22 cellular contexts compared by ENCODE assay signal in genomic region chr18:27871731-27872130, GRCh38.
DNase-seq lines count a peak whose midpoint lies in the region; TF ChIP-seq lines count a peak whose summit lies in the region.
"Had no signal": no experiment of that assay in that cellular context is flagged by ENCODE, and none has a peak within 500 bp of the region (broad histone marks: within the 10 kb centered on the region; RNA-seq: fewer than 3 reads in every experiment).

No MANE protein-coding gene starts in this region.

- H2AK5ac ChIP-seq in mesenchymal stem cell (ENCODE audit: low read length, severe bottlenecking) = no peak overlapping the region

- H3K9me3 ChIP-seq in mesenchymal stem cell (ENCODE audit: control insufficient read depth, low read length) = no peaks in the 10 kb centered on the region
- H3K9me3 ChIP-seq: neutrophil, Peyer's patch, SJSA1 had no signal

- no peak overlapping the region for H3K14ac ChIP-seq in mesenchymal stem cell (ENCODE audit: low read length in 2 of 2)

- H4K8ac ChIP-seq in mesenchymal stem cell (ENCODE audit: low read length) = no peak overlapping the region

- H2BK12ac ChIP-seq in mesenchymal stem cell (ENCODE audit: low read length in 2 of 2) = no peak overlapping the region

- H3K36me3 Mint-ChIP-seq in mesothelial cell of epicardium = no peaks in the 10 kb centered on the region
- H3K36me3 Mint-ChIP-seq: CD4-positive, CD25-positive, alpha-beta regulatory T cell had no signal

- peaks cover 8% of the 10 kb centered on the region for H3K9me3 Mint-ChIP-seq in mesothelial cell of epicardium
- H3K9me3 Mint-ChIP-seq: HFFc6; T-helper 1 cell treated with Interleukin-12 subunit alpha and Interleukin-12 subunit beta and Interleukin-4 antibody, amounts not matched to agents 30 μg/mL and 1 μg/mL, for 36 hours had no signal

- H4K91ac ChIP-seq in mesenchymal stem cell (ENCODE audit: low read length) = no peak overlapping the region

- H2BK5ac ChIP-seq in mesenchymal stem cell (ENCODE audit: low read depth, low read length, poor library complexity, severe bottlenecking) = peak overlapping the region; percentile 31

- peak; percentile 84 for DNase-seq in DMS79 treated with DMSO at 0.1 percent for 48 hours (lab: John Stamatoyannopoulos, UW)
- peak; percentile 41 to 81 (median 50) for DNase-seq in NCI-H1417 (lab: John Stamatoyannopoulos, UW)
- DNase-seq in NCI-H524 (lab: John Stamatoyannopoulos, UW) = peak; percentile 6 to 61
- no peak for DNase-seq in mesenchymal stem cell
- no peak for DNase-seq in mesothelial cell of epicardium (ENCODE audit: low spot score in 2 of 2, unreplicated experiment in 2 of 2)
- DNase-seq in SKM-1 treated with dmso at 0.1 percent for 144 hours (lab: John Stamatoyannopoulos, UW; ENCODE audit: unreplicated experiment) = no peak
- DNase-seq in GM13977 (ENCODE audit: low spot score) = no peak
- DNase-seq: activated CD4-positive, alpha-beta T cell treated with anti-CD3 and anti-CD28 coated beads for 36 hours; activated naive CD4-positive, alpha-beta T cell treated with Interleukin-2 at 50 U/mL for 16 hours; activated T-cell treated with anti-CD3 and anti-CD28 coated beads, Interleukin-2, amount 50 U/mL, for 48 hours; brain microvascular endothelial cell; CD4-positive, CD25-positive, alpha-beta regulatory T cell; effector CD8-positive, alpha-beta T cell; head of caudate nucleus; HFFc6; Peyer's patch; stimulated activated CD8-positive, alpha-beta memory T cell treated with anti-CD3 and anti-CD28 coated beads, Interleukin-4, amount 100 ng/mL, for 48 hours; trophoblast cell had no signal

- H3K4me2 ChIP-seq in mesenchymal stem cell (ENCODE audit: low read length, poor library complexity, severe bottlenecking) = no peak overlapping the region

- no peak overlapping the region for H3K27ac ChIP-seq in mesenchymal stem cell (ENCODE audit: low read length, poor library complexity, severe bottlenecking)
- H3K27ac ChIP-seq: brain microvascular endothelial cell, neutrophil, Peyer's patch, SJSA1 had no signal

- in situ Hi-C loops in GM13977 (cut with MboI; ENCODE audit: low pct_unique_long_range_greater_than_20kb, low sequenced_read_pairs, unreplicated experiment) = no loop called here

- no peak overlapping the region for H3K9ac ChIP-seq in mesenchymal stem cell (ENCODE audit: low read length)

- no peaks in the 10 kb centered on the region for H3K27me3 Mint-ChIP-seq in mesothelial cell of epicardium (ENCODE audit: low read depth)
- H3K27me3 Mint-ChIP-seq: activated CD4-positive, alpha-beta T cell treated with anti-CD3 and anti-CD28 coated beads for 36 hours; CD4-positive, CD25-positive, alpha-beta regulatory T cell had no signal

- no peak overlapping the region for H3K4me3 ChIP-seq in mesenchymal stem cell (ENCODE audit: insufficient read depth in 1 of 2, low read depth in 1 of 2, low read length in 2 of 2)
- H3K4me3 ChIP-seq: K562, Peyer's patch, SJSA1 had no signal

- no peaks in the 10 kb centered on the region for H3K4me1 ChIP-seq in mesenchymal stem cell (ENCODE audit: control insufficient read depth, insufficient read depth, low read depth, low read length)
- H3K4me1 ChIP-seq: Peyer's patch, SJSA1 had no signal

- H3K27me3 ChIP-seq in mesenchymal stem cell (ENCODE audit: control insufficient read depth in 1 of 2, insufficient read depth in 1 of 2, low read length in 2 of 2) = no peaks in the 10 kb centered on the region
- H3K27me3 ChIP-seq: brain microvascular endothelial cell, neutrophil, Peyer's patch, SJSA1 had no signal

- no peak overlapping the region for H2AFZ ChIP-seq in mesenchymal stem cell (ENCODE audit: low read depth, low read length)

- no peak overlapping the region for H2BK120ac ChIP-seq in mesenchymal stem cell (ENCODE audit: low read depth, low read length)

- H3K36me3 ChIP-seq in mesenchymal stem cell (ENCODE audit: control insufficient read depth in 1 of 2, insufficient read depth in 2 of 2, low read depth in 1 of 2, low read length in 2 of 2) = no peaks in the 10 kb centered on the region
- H3K36me3 ChIP-seq: brain microvascular endothelial cell, neutrophil, Peyer's patch, SJSA1 had no signal

- TF ChIP-seq CTCF in mesothelial cell of epicardium (IDR thresholded peaks at IDR 0.05; ENCODE audit: unreplicated experiment) = no peak
- no peak for TF ChIP-seq CTCF in GM13977 (IDR thresholded peaks at IDR 0.05; ENCODE audit: extremely low read depth, insufficient read depth, missing control alignments)

- no peak overlapping the region for H2BK15ac ChIP-seq in mesenchymal stem cell (ENCODE audit: low read depth, poor library complexity, severe bottlenecking)

- no peak overlapping the region for H3K4me3 Mint-ChIP-seq in mesothelial cell of epicardium
- H3K4me3 Mint-ChIP-seq: activated CD4-positive, alpha-beta T cell treated with anti-CD3 and anti-CD28 coated beads for 36 hours; CD4-positive, CD25-positive, alpha-beta regulatory T cell; HFFc6; T-helper 1 cell treated with Interleukin-12 subunit alpha and Interleukin-12 subunit beta and Interleukin-4 antibody, amounts not matched to agents 30 μg/mL and 1 μg/mL, for 36 hours had no signal

- H3K79me1 ChIP-seq in mesenchymal stem cell (replicated peaks; ENCODE audit: low read length, poor library complexity, severe bottlenecking) = no peaks in the 10 kb centered on the region

- H3K23ac ChIP-seq in mesenchymal stem cell (ENCODE audit: low read length in 2 of 2) = no peak overlapping the region

- WGBS in mesenchymal stem cell = 85% methylated on average over 5 of the region's 5 CpGs

- H3K4me1 Mint-ChIP-seq in mesothelial cell of epicardium = no peaks in the 10 kb centered on the region
- H3K4me1 Mint-ChIP-seq: activated CD4-positive, alpha-beta T cell treated with anti-CD3 and anti-CD28 coated beads for 36 hours; CD4-positive, CD25-positive, alpha-beta regulatory T cell had no signal

- H3K27ac Mint-ChIP-seq in mesothelial cell of epicardium = no peak overlapping the region
- H3K27ac Mint-ChIP-seq: activated CD4-positive, alpha-beta T cell treated with anti-CD3 and anti-CD28 coated beads for 36 hours; CD4-positive, CD25-positive, alpha-beta regulatory T cell; HFFc6; T-helper 1 cell treated with Interleukin-12 subunit alpha and Interleukin-12 subunit beta and Interleukin-4 antibody, amounts not matched to agents 30 μg/mL and 1 μg/mL, for 36 hours had no signal

- no peak overlapping the region for H3K4ac ChIP-seq in mesenchymal stem cell (ENCODE audit: low read depth in 1 of 2, low read length in 2 of 2)

- H3K18ac ChIP-seq in mesenchymal stem cell (ENCODE audit: low read depth in 1 of 2, low read length in 2 of 2) = no peak overlapping the region

Comparison
In these comparisons a context has a peak if more than half of its experiments do, and no peak if none do; other contexts are left out.
1. DNase-seq: peak in DMS79 treated with DMSO at 0.1 percent for 48 hours (single experiment), NCI-H1417 (3 of 3) and NCI-H524 (2 of 2); none in mesenchymal stem cell (single experiment), mesothelial cell of epicardium (0 of 2), SKM-1 treated with dmso at 0.1 percent for 144 hours (single experiment) and GM13977 (single experiment).